9 cellular contexts compared by ENCODE assay signal in the genomic region with DNA sequence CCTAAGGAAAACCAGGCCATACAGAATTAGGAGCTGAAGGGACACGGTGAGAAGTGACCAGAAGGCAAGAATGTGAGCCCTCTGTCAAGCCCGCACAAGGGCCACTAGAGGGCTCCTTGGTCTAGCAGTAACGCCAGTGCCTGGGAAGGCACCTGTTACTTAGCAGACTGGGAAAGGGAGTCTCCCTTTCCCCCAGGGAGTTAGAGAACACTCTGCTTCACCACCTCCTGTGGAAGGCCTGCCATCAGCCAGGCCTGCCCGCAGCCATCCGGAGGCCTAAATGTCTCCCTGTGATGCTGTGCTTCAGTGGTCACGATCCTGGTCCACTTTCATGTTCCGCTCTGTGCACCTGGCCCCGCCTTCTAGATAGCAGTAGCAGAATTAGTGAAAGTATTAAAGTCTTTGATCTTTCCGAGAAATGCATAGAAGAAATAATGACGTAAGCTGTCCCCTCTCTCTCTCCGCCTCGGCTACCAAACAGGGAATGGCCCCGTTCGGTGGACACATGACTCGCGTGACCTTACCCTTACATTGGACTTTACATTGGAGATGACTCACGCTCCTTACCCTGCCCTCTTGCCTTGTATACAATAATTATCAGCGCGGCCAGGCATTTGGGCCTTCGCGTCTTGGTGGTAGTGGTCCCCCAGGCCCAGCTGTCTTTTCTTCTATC. TPM values are rescaled to one million over a fixed set of nuclear protein-coding genes. Genes with fewer than 3 reads are reported as not detected.
DNase-seq lines count a peak whose midpoint lies in the region; ATAC-seq and TF ChIP-seq lines count a peak whose summit lies in the region.
"Had no signal": no experiment of that assay in that cellular context is flagged by ENCODE, and none has a peak within 500 bp of the region (broad histone marks: within the 10 kb centered on the region; RNA-seq: fewer than 3 reads in every experiment).

No MANE protein-coding gene starts in this region.

- H3K79me2 ChIP-seq in GM23338 (replicated peaks; ENCODE audit: insufficient read depth): no peaks in the 10 kb centered on the region

- no peak overlapping the region for H2AFZ ChIP-seq in GM23338

- no peaks in the 10 kb centered on the region for H3K9me3 ChIP-seq in ascending aorta

- H3K4me2 ChIP-seq in GM23338: no peak overlapping the region

- intact Hi-C loops in CD14-positive monocyte (cut with micrococcal nuclease): loop anchor here (5.0 kb wide), 3 partner anchors 34 to 139 kb away; a partner anchor contains a TSS
- intact Hi-C loops in ascending aorta (cut with DNase I): loop anchor here (1.0 kb wide), 2 partner anchors 10 to 33 kb away; a partner anchor contains a TSS

- no peaks in the 10 kb centered on the region for H4K20me1 ChIP-seq in GM23338 (replicated peaks; ENCODE audit: insufficient read depth)

- H3K9me3 Mint-ChIP-seq in CD14-positive monocyte (peaks cover 0 to 5% (median 0%) of the 10 kb centered on the region in 7 donors), GM23338 (peaks cover 10% of the 10 kb centered on the region; the same call in 2 of the 3 replicates)
- no peaks in the 10 kb centered on the region for H3K9me3 Mint-ChIP-seq in stimulated activated naive B cell treated with anti-CD40 and anti-IgM and Interleukin-4, amounts not matched to agents 10 μg/mL and 1 μg/mL and 100 μg/mL, for 72 hours
- H3K9me3 Mint-ChIP-seq: IgD-negative memory B cell had no signal

- H3K36me3 ChIP-seq in GM23338 (ENCODE audit: insufficient read depth): no peaks in the 10 kb centered on the region
- no peaks in the 10 kb centered on the region for H3K36me3 ChIP-seq in ascending aorta

- ATAC-seq in GM23338 (peak; percentile 65), HG02623 (IDR thresholded peaks at IDR 0.05; ENCODE audit: unreplicated experiment) (no peak), GM19452 (IDR thresholded peaks at IDR 0.05; ENCODE audit: unreplicated experiment) (no peak)
- ATAC-seq in stimulated activated naive B cell treated with anti-CD40 and anti-IgM and Interleukin-4, amounts not matched to agents 10 μg/mL and 1 μg/mL and 100 μg/mL, for 72 hours (replicated peaks): peak; percentile 48 to 65

- H3K4me3 Mint-ChIP-seq in CD14-positive monocyte: no peak overlapping the region
- H3K4me3 Mint-ChIP-seq in GM23338: no peak overlapping the region
- no peak overlapping the region for H3K4me3 Mint-ChIP-seq in stimulated activated naive B cell treated with anti-CD40 and anti-IgM and Interleukin-4, amounts not matched to agents 10 μg/mL and 1 μg/mL and 100 μg/mL, for 72 hours

- H3K27ac Mint-ChIP-seq in CD14-positive monocyte (no peak overlapping the region), GM23338 (no peak overlapping the region)
- H3K27ac Mint-ChIP-seq in stimulated activated naive B cell treated with anti-CD40 and anti-IgM and Interleukin-4, amounts not matched to agents 10 μg/mL and 1 μg/mL and 100 μg/mL, for 72 hours: no peak overlapping the region

- no peaks in the 10 kb centered on the region for H3K27me3 ChIP-seq in GM23338 (ENCODE audit: insufficient read depth)
- no peaks in the 10 kb centered on the region for H3K27me3 ChIP-seq in ascending aorta

- no peaks in the 10 kb centered on the region for H3F3A ChIP-seq in GM23338 (replicated peaks; ENCODE audit: low read depth)

- H3K4me3 ChIP-seq in GM23338: no peak overlapping the region
- H3K4me3 ChIP-seq in ascending aorta: no peak overlapping the region

- H3K9me2 ChIP-seq in GM23338 (ENCODE audit: insufficient read depth): no peaks in the 10 kb centered on the region

- H3K4me1 ChIP-seq in GM23338 (ENCODE audit: insufficient read depth): peaks cover 4% of the 10 kb centered on the region; the same call in 1 of the 2 replicates
- no peaks in the 10 kb centered on the region for H3K4me1 ChIP-seq in ascending aorta

- H3K4me1 Mint-ChIP-seq in CD14-positive monocyte (peaks cover 4% of the 10 kb centered on the region), GM23338 (peaks cover 3% of the 10 kb centered on the region; the same call in 1 of the 3 replicates)
- peaks cover 8 to 9% of the 10 kb centered on the region in 2 donors for H3K4me1 Mint-ChIP-seq in stimulated activated naive B cell treated with anti-CD40 and anti-IgM and Interleukin-4, amounts not matched to agents 10 μg/mL and 1 μg/mL and 100 μg/mL, for 72 hours

- H3K27ac ChIP-seq in GM23338 (ENCODE audit: low read depth) (no peak overlapping the region), ascending aorta (no peak overlapping the region)

- DNase-seq in CD14-positive monocyte (ENCODE audit: low spot score) (peak; percentile 54), GM23338 (ENCODE audit: low spot score) (peak; percentile 87), NCI-H69 (lab: John Stamatoyannopoulos, UW) (peak; percentile 88), ascending aorta (ENCODE audit: low spot score in 2 of 2) (no peak), iPS-NIHi7 (ENCODE audit: extremely low spot score) (peak; percentile 35)
- peak; percentile 34 for DNase-seq in stimulated activated naive B cell treated with anti-CD40 and anti-IgM and Interleukin-4, amounts not matched to agents 10 μg/mL and 1 μg/mL and 100 μg/mL, for 72 hours

- peaks cover 8 to 18% (median 17%) of the 10 kb centered on the region in 3 donors for H3K27me3 Mint-ChIP-seq in CD14-positive monocyte (ENCODE audit: low read depth in 3 of 3)
- peaks cover 16% of the 10 kb centered on the region for H3K27me3 Mint-ChIP-seq in GM23338 (ENCODE audit: insufficient read depth, low read depth, poor library complexity)
- H3K27me3 Mint-ChIP-seq in stimulated activated naive B cell treated with anti-CD40 and anti-IgM and Interleukin-4, amounts not matched to agents 10 μg/mL and 1 μg/mL and 100 μg/mL, for 72 hours: peaks cover 14 to 32% of the 10 kb centered on the region in 2 donors

- no peaks in the 10 kb centered on the region for H3K36me3 Mint-ChIP-seq in CD14-positive monocyte
- H3K36me3 Mint-ChIP-seq in GM23338 (ENCODE audit: low read depth): no peaks in the 10 kb centered on the region
- H3K36me3 Mint-ChIP-seq in stimulated activated naive B cell treated with anti-CD40 and anti-IgM and Interleukin-4, amounts not matched to agents 10 μg/mL and 1 μg/mL and 100 μg/mL, for 72 hours: no peaks in the 10 kb centered on the region

- peak; percentile 86 for TF ChIP-seq CTCF in CD14-positive monocyte (IDR thresholded peaks at IDR 0.05)
- TF ChIP-seq CTCF in GM23338 (conservative IDR thresholded peaks at IDR 0.05; ENCODE audit: low read depth in 2 of 2): peak; percentile 76 to 89
- TF ChIP-seq CTCF in ascending aorta (IDR thresholded peaks at IDR 0.05): peak; percentile 61 to 84 (median 79)

TF ChIP-seq in GM23338, 12 proteins besides CTCF, POLR2A, EP300 and RAD21:
- TF ChIP-seq EZH2 (IDR thresholded peaks at IDR 0.05; ENCODE audit: low read depth, unreplicated experiment) (no peak), CREB1 (CRISPR knock-in tag; IDR thresholded peaks at IDR 0.05; ENCODE audit: low read depth) (0 out of 2 replicates have a peak, but pooled peaks have one; percentile 17), NANOG (IDR thresholded peaks at IDR 0.05; ENCODE audit: borderline replicate concordance) (no peak), JUNB (IDR thresholded peaks at IDR 0.05; ENCODE audit: unreplicated experiment) (no peak)
- TF ChIP-seq, protein P1, sequence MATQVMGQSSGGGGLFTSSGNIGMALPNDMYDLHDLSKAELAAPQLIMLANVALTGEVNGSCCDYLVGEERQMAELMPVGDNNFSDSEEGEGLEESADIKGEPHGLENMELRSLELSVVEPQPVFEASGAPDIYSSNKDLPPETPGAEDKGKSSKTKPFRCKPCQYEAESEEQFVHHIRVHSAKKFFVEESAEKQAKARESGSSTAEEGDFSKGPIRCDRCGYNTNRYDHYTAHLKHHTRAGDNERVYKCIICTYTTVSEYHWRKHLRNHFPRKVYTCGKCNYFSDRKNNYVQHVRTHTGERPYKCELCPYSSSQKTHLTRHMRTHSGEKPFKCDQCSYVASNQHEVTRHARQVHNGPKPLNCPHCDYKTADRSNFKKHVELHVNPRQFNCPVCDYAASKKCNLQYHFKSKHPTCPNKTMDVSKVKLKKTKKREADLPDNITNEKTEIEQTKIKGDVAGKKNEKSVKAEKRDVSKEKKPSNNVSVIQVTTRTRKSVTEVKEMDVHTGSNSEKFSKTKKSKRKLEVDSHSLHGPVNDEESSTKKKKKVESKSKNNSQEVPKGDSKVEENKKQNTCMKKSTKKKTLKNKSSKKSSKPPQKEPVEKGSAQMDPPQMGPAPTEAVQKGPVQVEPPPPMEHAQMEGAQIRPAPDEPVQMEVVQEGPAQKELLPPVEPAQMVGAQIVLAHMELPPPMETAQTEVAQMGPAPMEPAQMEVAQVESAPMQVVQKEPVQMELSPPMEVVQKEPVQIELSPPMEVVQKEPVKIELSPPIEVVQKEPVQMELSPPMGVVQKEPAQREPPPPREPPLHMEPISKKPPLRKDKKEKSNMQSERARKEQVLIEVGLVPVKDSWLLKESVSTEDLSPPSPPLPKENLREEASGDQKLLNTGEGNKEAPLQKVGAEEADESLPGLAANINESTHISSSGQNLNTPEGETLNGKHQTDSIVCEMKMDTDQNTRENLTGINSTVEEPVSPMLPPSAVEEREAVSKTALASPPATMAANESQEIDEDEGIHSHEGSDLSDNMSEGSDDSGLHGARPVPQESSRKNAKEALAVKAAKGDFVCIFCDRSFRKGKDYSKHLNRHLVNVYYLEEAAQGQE (IDR thresholded peaks at IDR 0.05; ENCODE audit: unreplicated experiment): no peak
TF ChIP-seq in GM23338: peak in this region for 1.

RNA-seq across cellular contexts. Expression of a gene that starts 10.7 kb away (rescaled TPM):
- polyA plus RNA-seq in CD14-positive monocyte: 1,000 to 10,000 TPM; 1,250 to 1,483 TPM
- total RNA-seq in GM23338 (2014; rRNA removed; shearing (Covaris generic)): 1,021 and 1,776 TPM in 2 replicates
- 1,881 and 1,914 TPM in 2 replicates for polyA plus RNA-seq in GM23338 (2016; fragmentation: Nextera tagmentation; extraction: Ambion mirVana)
- total RNA-seq in ascending aorta: 1,335 TPM

RNA-seq across cellular contexts. Expression of a gene that starts 33.9 kb away (rescaled TPM):
- 10 to 100 TPM; 71.6 to 72.1 TPM for polyA plus RNA-seq in CD14-positive monocyte
- 202 and 241 TPM in 2 replicates for total RNA-seq in GM23338 (2014; rRNA removed; shearing (Covaris generic))
- 98.6 and 104 TPM in 2 replicates for polyA plus RNA-seq in GM23338 (2016; fragmentation: Nextera tagmentation; extraction: Ambion mirVana)
- total RNA-seq in ascending aorta: 128 TPM

RNA-seq across cellular contexts. Expression of a gene that starts 49.6 kb away (rescaled TPM):
- polyA plus RNA-seq in CD14-positive monocyte (not detected), GM23338 (2016; fragmentation: Nextera tagmentation; extraction: Ambion mirVana) (not detected in 2 replicates)
- total RNA-seq in GM23338 (2014; rRNA removed; shearing (Covaris generic)): not detected in 2 replicates
- total RNA-seq in ascending aorta: not detected
- polyA plus RNA-seq: IgD-negative memory B cell had no signal

RNA-seq across cellular contexts. Expression of a gene that starts 56.9 kb away (rescaled TPM):
- polyA plus RNA-seq in CD14-positive monocyte (1 to 10 TPM; 1.3 to 1.4 TPM), GM23338 (2016; fragmentation: Nextera tagmentation; extraction: Ambion mirVana) (15.1 and 16.4 TPM in 2 replicates)
- total RNA-seq in GM23338 (2014; rRNA removed; shearing (Covaris generic)): 5.0 and 6.6 TPM in 2 replicates
- 23.4 TPM for total RNA-seq in ascending aorta

Comparison
In these comparisons a context has a peak if more than half of its experiments do, and no peak if none do; other contexts are left out.
1. DNase-seq: peak in CD14-positive monocyte (single experiment), GM23338 (single experiment), NCI-H69 (single experiment), iPS-NIHi7 (single experiment) and stimulated activated naive B cell treated with anti-CD40 and anti-IgM and Interleukin-4, amounts not matched to agents 10 μg/mL and 1 μg/mL and 100 μg/mL, for 72 hours (single experiment); none in ascending aorta (0 of 2).
2. ATAC-seq: peak in GM23338 (single experiment) and stimulated activated naive B cell treated with anti-CD40 and anti-IgM and Interleukin-4, amounts not matched to agents 10 μg/mL and 1 μg/mL and 100 μg/mL, for 72 hours (2 of 2); none in HG02623 (single experiment) and GM19452 (single experiment).
3. Peak in every context shown above with its lines, with median percentiles within 50 percentile points of each other: CTCF ChIP-seq.